19 cellular contexts compared by ENCODE assay signal in the genomic region with DNA sequence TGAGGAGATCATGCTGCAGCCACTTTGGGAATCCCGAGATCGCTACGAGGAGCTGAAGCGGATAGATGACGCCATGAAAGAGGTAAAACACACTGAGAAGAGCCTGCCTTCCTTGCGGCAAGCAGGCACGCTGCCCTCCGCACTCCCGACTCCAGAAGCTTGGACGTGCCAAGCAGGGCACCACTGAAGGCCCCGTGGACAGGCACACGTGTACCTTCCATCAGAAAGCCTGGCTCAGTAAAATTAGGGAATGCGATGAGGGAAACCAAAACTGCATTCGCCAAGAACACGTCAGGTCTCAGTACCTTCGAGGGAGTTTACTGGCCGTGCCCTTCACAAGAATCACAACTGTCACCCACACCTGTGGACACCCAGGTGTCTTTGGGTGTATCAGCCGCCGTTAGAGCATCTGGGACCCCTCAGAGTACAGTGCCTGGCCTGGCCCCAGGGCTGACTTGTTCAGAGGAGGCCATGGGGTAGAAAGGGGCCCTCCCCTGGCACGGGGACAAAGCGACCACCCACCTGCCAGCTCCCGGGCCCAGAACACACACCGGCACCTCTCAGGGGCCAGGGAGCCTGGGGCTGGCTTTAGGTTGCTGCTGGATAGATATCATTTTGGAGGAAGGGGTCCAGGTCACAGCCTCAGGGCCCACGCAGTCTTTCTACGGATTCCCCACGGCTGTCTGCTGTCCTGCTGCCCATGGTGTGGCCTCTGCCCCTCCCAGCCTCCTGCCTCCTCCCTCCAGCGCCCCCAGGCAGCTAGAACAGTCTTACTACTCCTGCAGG.
A peak's percentile ranks its signal among the peaks of the same experiment; 100 is the strongest.
DNase-seq lines count a peak whose midpoint lies in the region; ATAC-seq, FAIRE-seq and TF ChIP-seq lines count a peak whose summit lies in the region.
"Had no signal": no experiment of that assay in that cellular context is flagged by ENCODE, and none has a peak within 500 bp of the region (broad histone marks: within the 10 kb centered on the region; RNA-seq: fewer than 3 reads in every experiment).

No MANE protein-coding gene starts in this region.

- no peak overlapping the region for H3K4me3 Mint-ChIP-seq in H9
- no peak overlapping the region for H3K4me3 Mint-ChIP-seq in WTC11
- H3K4me3 Mint-ChIP-seq: CD14-positive monocyte; CD4-positive, alpha-beta memory T cell had no signal

- POLR2A ChIA-PET in WTC11 (lab: Charles Lee) = no interaction called here

- DNase-seq in H9 (no peak), WTC11 (ENCODE audit: low spot score) (no peak), left colon (no peak), osteoblast (ENCODE audit: insufficient read length, low spot score, missing footprints) (peak; percentile 69), NCI-H2029 (lab: John Stamatoyannopoulos, UW) (no peak), frontal cortex (ENCODE audit: low spot score in 2 of 2) (no peak)
- no peak for DNase-seq in activated CD4-positive, alpha-beta T cell treated with anti-CD3 and anti-CD28 coated beads, Interleukin-2, amount 50 U/mL, for 4 hours
- DNase-seq: 8988T; CD4-positive, alpha-beta memory T cell; DMS153; DMS79; GDM1; GOT3 had no signal

- no peak overlapping the region for H2AK5ac ChIP-seq in H9 (ENCODE audit: insufficient read length, low read length)

- H2BK15ac ChIP-seq in H9 (ENCODE audit: low read depth, low read length) = no peak overlapping the region

- H4K8ac ChIP-seq in H9 (replicated peaks; ENCODE audit: insufficient read length, low read depth, low read length) = no peak overlapping the region

- H3K36me3 ChIP-seq in osteoblast (ENCODE audit: insufficient read depth, low read length) = no peaks in the 10 kb centered on the region
- H3K36me3 ChIP-seq: BLaER1, HAP-1 had no signal

- no peak overlapping the region for H2BK20ac ChIP-seq in H9 (ENCODE audit: low read depth, low read length, poor library complexity, severe bottlenecking)

- H4K91ac ChIP-seq in H9 (ENCODE audit: insufficient read length, low read depth, low read length) = no peak overlapping the region

- H4K20me1 ChIP-seq in H9 (ENCODE audit: control insufficient read depth, insufficient read depth, insufficient read length) (no peaks in the 10 kb centered on the region), osteoblast (ENCODE audit: insufficient read depth, low read length) (no peaks in the 10 kb centered on the region)
- H4K20me1 ChIP-seq: BLaER1 had no signal

- no peak overlapping the region for H3K4me3 ChIP-seq in osteoblast (ENCODE audit: insufficient read depth, low read length)
- H3K4me3 ChIP-seq: BLaER1, HAP-1 had no signal

- no peak overlapping the region for H3K23ac ChIP-seq in H9 (ENCODE audit: insufficient read length, low read depth, low read length)

- H3K4me1 ChIP-seq in H9 (ENCODE audit: insufficient read depth, low read length) (no peaks in the 10 kb centered on the region), osteoblast (ENCODE audit: insufficient read depth, low read length) (no peaks in the 10 kb centered on the region)
- H3K4me1 ChIP-seq: BLaER1, HAP-1 had no signal

- no peak overlapping the region for H3K27ac ChIP-seq in H9 (ENCODE audit: insufficient read length, low read depth, low read length)
- no peak overlapping the region for H3K27ac ChIP-seq in osteoblast (ENCODE audit: low read depth, low read length)
- H3K27ac ChIP-seq: BLaER1, HL-60 had no signal

- H3K79me1 ChIP-seq in H9 (ENCODE audit: insufficient read depth, low read depth, low read length, poor library complexity, severe bottlenecking) = no peaks in the 10 kb centered on the region

- H3K56ac ChIP-seq in H9 (ENCODE audit: insufficient read length, low read depth, low read length) = no peak overlapping the region

- no peak overlapping the region for H2AFZ ChIP-seq in H9 (ENCODE audit: low read length)
- no peak overlapping the region for H2AFZ ChIP-seq in osteoblast (ENCODE audit: low read length)

- H3K9ac ChIP-seq in H9 (ENCODE audit: extremely low read depth, insufficient read length, low read length) = no peak overlapping the region
- H3K9ac ChIP-seq: BLaER1 had no signal

- no peak overlapping the region for H4K5ac ChIP-seq in H9 (ENCODE audit: insufficient read length, low read depth, low read length)

- H3K14ac ChIP-seq in H9 (ENCODE audit: insufficient read depth, low read length) = no peak overlapping the region

- H3K9me3 Mint-ChIP-seq in H9 = peaks cover 0 to 2% of the 10 kb centered on the region in 2 experiments; a peak in 2 of 5 replicates
- H3K9me3 Mint-ChIP-seq in WTC11 = 0 out of 2 replicates have a peak, but pooled peaks cover 3% of the 10 kb centered on the region
- H3K9me3 Mint-ChIP-seq: CD4-positive, alpha-beta memory T cell had no signal

- H3K9me3 ChIP-seq in H9 (ENCODE audit: control insufficient read depth, low read depth, low read length) (no peaks in the 10 kb centered on the region), osteoblast (ENCODE audit: low read depth, low read length) (no peaks in the 10 kb centered on the region)
- H3K9me3 ChIP-seq: BLaER1, HAP-1 had no signal

- no peak for ATAC-seq in WTC11
- ATAC-seq in left colon = peak; percentile 11

- H3K4me1 Mint-ChIP-seq in H9 = no peaks in the 10 kb centered on the region
- H3K4me1 Mint-ChIP-seq in WTC11 = no peaks in the 10 kb centered on the region
- H3K4me1 Mint-ChIP-seq: CD14-positive monocyte had no signal

- no peak for FAIRE-seq in frontal cortex (lab: Jason Lieb, UNC)
- FAIRE-seq: GM12892, GM18507 had no signal

- intact Hi-C loops in left colon (cut with DNase I, micrococcal nuclease) = no loop called here

- WGBS in H9 (ENCODE audit: extremely low coverage, insufficient read length, low lambda C conversion rate) = no CpG with 5 or more reads among the region's 27 CpGs

- TF ChIP-seq CTCF in H9 (conservative IDR thresholded peaks at IDR 0.05) (no peak), WTC11 (IDR thresholded peaks at IDR 0.05) (no peak), osteoblast (IDR thresholded peaks at IDR 0.05; ENCODE audit: extremely low read depth, low read depth, low read length) (no peak)

- no peak overlapping the region for H2BK120ac ChIP-seq in H9 (ENCODE audit: low read depth, low read length, poor library complexity, severe bottlenecking)

- H3K27me3 ChIP-seq in H9 (ENCODE audit: insufficient read depth, low read length) = no peaks in the 10 kb centered on the region
- H3K27me3 ChIP-seq in osteoblast (ENCODE audit: insufficient read depth, low read length) = peaks cover 3% of the 10 kb centered on the region

- no peak overlapping the region for H2BK5ac ChIP-seq in H9 (ENCODE audit: insufficient read length, low read length)

- H3K4ac ChIP-seq in H9 (ENCODE audit: low read depth, low read length) = no peak overlapping the region

- no peak overlapping the region for H3K18ac ChIP-seq in H9 (ENCODE audit: insufficient read length, low read depth, low read length)

- no peaks in the 10 kb centered on the region; the same call in 1 of the 2 replicates for H3K27me3 Mint-ChIP-seq in H9 (ENCODE audit: low read depth)
- H3K27me3 Mint-ChIP-seq in WTC11 (ENCODE audit: low read depth) = no peaks in the 10 kb centered on the region
- H3K27me3 Mint-ChIP-seq: CD4-positive, alpha-beta memory T cell had no signal

- no peak overlapping the region for H2BK12ac ChIP-seq in H9 (ENCODE audit: insufficient read length, low read depth, low read length)

- H3K4me2 ChIP-seq in H9 (ENCODE audit: insufficient read depth, insufficient read length, low read length) (no peak overlapping the region), osteoblast (ENCODE audit: insufficient read depth, low read length) (no peak overlapping the region)
- H3K4me2 ChIP-seq: BLaER1 had no signal

- no peak overlapping the region for H3T11ph ChIP-seq in H9 (ENCODE audit: low read length)

- CTCF ChIA-PET in WTC11 (lab: Charles Lee) = no interaction called here

- H3K23me2 ChIP-seq in H9 (ENCODE audit: insufficient read length, low read depth, low read length, poor library complexity, severe bottlenecking) = no peaks in the 10 kb centered on the region

- H3K79me2 ChIP-seq in H9 (ENCODE audit: insufficient read depth, low read length) (no peaks in the 10 kb centered on the region), osteoblast (ENCODE audit: insufficient read depth, low read length) (no peaks in the 10 kb centered on the region)

- H3K36me3 Mint-ChIP-seq in H9 (ENCODE audit: insufficient read depth in 1 of 3, low read depth in 3 of 3) = peaks cover 50 to 75% (median 72%) of the 10 kb centered on the region in 3 experiments
- peaks cover 65% of the 10 kb centered on the region for H3K36me3 Mint-ChIP-seq in WTC11
- H3K36me3 Mint-ChIP-seq: CD14-positive monocyte had no signal

- H3K27ac Mint-ChIP-seq in H9 = peak overlapping the region; percentile 48 to 68 (median 61); a peak in 3 of 7 replicates
- 0 out of 2 replicates have a peak overlapping the region, but pooled peaks have one; percentile 20 for H3K27ac Mint-ChIP-seq in WTC11

TF ChIP-seq in WTC11, 78 proteins besides CTCF, POLR2A, EP300 and RAD21:
- TF ChIP-seq CREB1 (CRISPR knock-in tag; IDR thresholded peaks at IDR 0.05) (no peak), SMAD3 (CRISPR knock-in tag; IDR thresholded peaks at IDR 0.05; ENCODE audit: borderline replicate concordance) (no peak), KAT7 (CRISPR knock-in tag; IDR thresholded peaks at IDR 0.05; ENCODE audit: borderline replicate concordance) (no peak), ZNF671 (CRISPR knock-in tag; IDR thresholded peaks at IDR 0.05) (no peak)
